ENCODE assay signal across 20 cellular contexts in the genomic region with DNA sequence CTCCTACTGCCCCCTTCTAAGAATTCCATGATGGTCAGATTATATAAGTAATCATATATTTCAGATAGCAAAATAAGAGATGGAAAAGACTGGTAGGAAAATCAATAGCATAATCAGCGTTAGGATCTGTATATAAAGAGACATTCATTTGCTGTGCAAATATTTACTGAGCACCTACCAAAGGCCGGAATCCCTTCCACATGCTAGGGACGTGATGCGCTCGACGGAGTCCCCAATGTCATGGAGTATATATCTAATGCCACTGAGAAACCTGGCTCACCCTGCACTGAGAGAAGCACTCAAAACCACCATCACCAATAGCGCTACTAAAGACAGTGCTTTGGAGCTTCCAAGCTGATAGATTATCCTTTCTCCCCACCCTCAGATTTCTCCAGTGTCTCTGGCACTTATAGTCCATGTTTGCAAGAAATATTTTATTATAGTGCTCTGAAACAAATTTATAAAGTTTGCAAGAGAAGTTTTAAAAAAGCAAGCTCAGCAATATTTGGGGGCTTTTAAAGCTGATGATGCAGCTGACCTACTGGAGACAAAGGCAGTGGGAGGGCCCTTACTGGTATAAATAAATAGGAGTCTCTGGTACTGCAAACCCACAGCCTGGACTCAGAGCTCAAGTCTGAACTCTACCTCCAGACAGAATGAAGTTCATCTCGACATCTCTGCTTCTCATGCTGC. TPM values are rescaled to one million over a fixed set of nuclear protein-coding genes. Genes with fewer than 3 reads are reported as not detected.
DNase-seq lines count a peak whose midpoint lies in the region; ATAC-seq and TF ChIP-seq lines count a peak whose summit lies in the region.
"Had no signal": no experiment of that assay in that cellular context is flagged by ENCODE, and none has a peak within 500 bp of the region (broad histone marks: within the 10 kb centered on the region; RNA-seq: fewer than 3 reads in every experiment).

A gene with protein sequence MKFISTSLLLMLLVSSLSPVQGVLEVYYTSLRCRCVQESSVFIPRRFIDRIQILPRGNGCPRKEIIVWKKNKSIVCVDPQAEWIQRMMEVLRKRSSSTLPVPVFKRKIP (plus strand): TSS at position 611 of the 693 bp plus-strand sequence. CDS start 46 bp downstream, at position 657.

- H3K27ac ChIP-seq in OCI-LY3 (ENCODE audit: low read length) = peak within 1 kb of the TSS; percentile 92
- no peak within 1 kb of the TSS for H3K27ac ChIP-seq in right lobe of liver
- H3K27ac ChIP-seq: PC-9, SJSA1 had no signal

- peaks cover 3% of the 10 kb centered on the region for H3K27me3 Mint-ChIP-seq in glutamatergic neuron (ENCODE audit: unreplicated experiment)

- no peak for TF ChIP-seq POLR2A in right lobe of liver (IDR thresholded peaks at IDR 0.05)

- peaks cover 84% of the 10 kb centered on the region for H3K4me1 ChIP-seq in OCI-LY3 (ENCODE audit: low read length)
- H3K4me1 ChIP-seq in right lobe of liver = peaks cover 0 to 34% (median 5%) of the 10 kb centered on the region in 4 donors
- H3K4me1 ChIP-seq: SJSA1 had no signal

- H3K27me3 ChIP-seq in OCI-LY3 (ENCODE audit: low read depth, low read length) (no peaks in the 10 kb centered on the region), right lobe of liver (no peaks in the 10 kb centered on the region)

- peak within 1 kb of the TSS; percentile 86 for H3K4me2 ChIP-seq in OCI-LY3 (ENCODE audit: low read length)
- H3K4me2 ChIP-seq: PC-9 had no signal

- intact Hi-C loops in right lobe of liver (cut with DNase I) = no loop called here

- 63% methylated on average over 3 of the region's 8 CpGs for WGBS in right lobe of liver (ENCODE audit: insufficient coverage, low coverage, low lambda C conversion rate, missing lambda C conversion rate)

- no peaks in the 10 kb centered on the region for H4K20me1 ChIP-seq in OCI-LY3 (ENCODE audit: insufficient read depth, low read length)

- peaks cover 52% of the 10 kb centered on the region for H3K79me2 ChIP-seq in OCI-LY3 (ENCODE audit: low read length)

- H3K9me3 Mint-ChIP-seq in glutamatergic neuron (ENCODE audit: unreplicated experiment) = no peaks in the 10 kb centered on the region

- peaks cover 28% of the 10 kb centered on the region for H3K36me3 ChIP-seq in OCI-LY3 (replicated peaks; ENCODE audit: low read depth, low read length)
- H3K36me3 ChIP-seq in right lobe of liver = no peaks in the 10 kb centered on the region
- H3K36me3 ChIP-seq: SJSA1 had no signal

- H3K4me3 Mint-ChIP-seq in glutamatergic neuron (ENCODE audit: unreplicated experiment) = no peak within 1 kb of the TSS
- H3K4me3 Mint-ChIP-seq: T-helper 17 cell had no signal

- H2AFZ ChIP-seq in OCI-LY3 (ENCODE audit: low read depth, low read length) = no peak within 1 kb of the TSS
- H2AFZ ChIP-seq: PC-9 had no signal

- no peaks in the 10 kb centered on the region for H3K4me1 Mint-ChIP-seq in glutamatergic neuron (ENCODE audit: low read depth, unreplicated experiment)

- TF ChIP-seq CTCF in LNCaP clone FGC (IDR thresholded peaks at IDR 0.05; ENCODE audit: control insufficient read depth, extremely low read depth, insufficient read depth) (no peak), OCI-LY3 (IDR thresholded peaks at IDR 0.05; ENCODE audit: low read depth, low read length) (no peak), right lobe of liver (IDR thresholded peaks at IDR 0.05) (no peak), glutamatergic neuron (IDR thresholded peaks at IDR 0.05; ENCODE audit: partially characterized antibody, unreplicated experiment) (no peak)

- DNase-seq in DMS53 (lab: John Stamatoyannopoulos, UW) (peak; percentile 65), LNCaP clone FGC (ENCODE audit: low read depth) (peak; percentile 58), right lobe of liver (no peak), glutamatergic neuron (no peak), occipital lobe (lab: John Stamatoyannopoulos, UW) (no peak)
- DNase-seq in effector CD8-positive, alpha-beta T cell (lab: John Stamatoyannopoulos, UW) = no peak
- DNase-seq: COR-L47, DMS 273 treated with DMSO at 0.1 percent for 48 hours, EL, GOT3, NCI-H1105, NCI-H187, NCI-H2227 treated with DMSO at 0.1 percent for 48 hours, NCI-H69, PC-9, T-helper 17 cell had no signal

- no peak within 1 kb of the TSS for H3K27ac Mint-ChIP-seq in glutamatergic neuron (ENCODE audit: unreplicated experiment)
- H3K27ac Mint-ChIP-seq: T-helper 17 cell had no signal

- H3K4me3 ChIP-seq in LNCaP clone FGC (ENCODE audit: low read depth, low read length) (no peak within 1 kb of the TSS), OCI-LY3 (ENCODE audit: low read length) (peak within 1 kb of the TSS; percentile 77), right lobe of liver (peak within 1 kb of the TSS in 1 of 3 donors; percentile 3)
- H3K4me3 ChIP-seq: GM12878, PC-9, SJSA1 had no signal

- peak; percentile 12 to 81 (median 59) for ATAC-seq in right lobe of liver
- ATAC-seq: GM12878, T-helper 17 cell had no signal

- peak within 1 kb of the TSS; percentile 77 for H3K9ac ChIP-seq in OCI-LY3 (ENCODE audit: low read length)

- no peaks in the 10 kb centered on the region for H3K9me3 ChIP-seq in OCI-LY3 (ENCODE audit: insufficient read depth, low read length)
- H3K9me3 ChIP-seq in right lobe of liver = no peaks in the 10 kb centered on the region
- H3K9me3 ChIP-seq: SJSA1 had no signal

- H3K36me3 Mint-ChIP-seq in glutamatergic neuron (ENCODE audit: unreplicated experiment) = no peaks in the 10 kb centered on the region

RNA-seq across cellular contexts. Expression of the gene that starts here (rescaled TPM):
- total RNA-seq in right lobe of liver (100 to 1,000 TPM in 2 of 6 experiments, 10 to 100 TPM in 1, 1 to 10 TPM in 1, under 1 TPM in 1, not detected in 1; 0.18 to 128 (median 62.8) TPM), glutamatergic neuron (ENCODE audit: unreplicated experiment) (not detected), occipital lobe (not detected)
- total RNA-seq: GM12878, LHCN-M2, PC-9, SJSA1, T-helper 17 cell had no signal

Comparison
In these comparisons a context has a peak if more than half of its experiments do, and no peak if none do; other contexts are left out.
1. DNase-seq: peak in DMS53 (single experiment) and LNCaP clone FGC (single experiment); none in right lobe of liver (0 of 3), effector CD8-positive, alpha-beta T cell (single experiment), glutamatergic neuron (single experiment) and occipital lobe (single experiment).